In the genomic region with DNA sequence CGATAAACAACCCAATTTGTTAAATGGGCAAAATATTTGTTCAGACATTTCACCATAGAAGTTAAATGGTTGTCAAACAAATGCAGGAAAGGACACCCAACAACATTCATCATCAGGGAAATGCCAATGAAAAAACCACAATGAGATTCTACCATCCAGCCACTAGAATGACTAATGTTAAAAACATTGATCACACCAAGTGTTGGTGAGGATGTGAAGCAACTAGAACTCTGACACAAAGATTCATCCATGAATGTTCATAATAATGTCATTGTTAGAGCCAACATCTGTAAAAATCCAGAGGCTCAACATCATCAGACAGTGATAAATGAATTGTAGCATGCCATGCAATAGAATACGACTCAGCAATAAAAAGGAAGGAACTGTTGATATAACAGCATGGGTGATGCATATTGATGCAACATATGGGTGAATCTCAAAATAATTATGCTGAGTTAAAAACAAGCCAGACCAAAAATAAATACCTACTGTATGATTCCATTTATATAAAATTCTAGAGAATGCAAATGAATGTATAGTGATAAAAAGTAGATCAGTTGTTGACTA, we compare ENCODE assay signal across 17 cellular contexts. TPM values are rescaled to one million over a fixed set of nuclear protein-coding genes. Genes with fewer than 3 reads are reported as not detected.
"Had no signal": no experiment of that assay in that cellular context is flagged by ENCODE, and none has a peak within 500 bp of the region (broad histone marks: within the 10 kb centered on the region; RNA-seq: fewer than 3 reads in every experiment).

No MANE protein-coding gene starts in this region.

- H2AFZ ChIP-seq: neural progenitor cell had no signal

- H3K9me3 ChIP-seq: psoas muscle, right lobe of liver had no signal

- H3K4me2 ChIP-seq: neural progenitor cell had no signal

- H3K4me3 ChIP-seq: lung, neural progenitor cell, psoas muscle, right lobe of liver had no signal

- ATAC-seq: left colon; psoas muscle; right lobe of liver; stimulated activated naive CD8-positive, alpha-beta T cell treated with anti-CD3 and anti-CD28 coated beads, Interleukin-15, Interleukin-2, amounts not matched to agents 100 U/mL and 50 U/mL, for 24 hours had no signal

- H3K27me3 ChIP-seq: neural progenitor cell, right lobe of liver had no signal

- H3K4me1 ChIP-seq: neural progenitor cell, psoas muscle, right lobe of liver had no signal

- H3K9ac ChIP-seq: neural progenitor cell had no signal

- H3K27ac ChIP-seq: neural progenitor cell, psoas muscle, right lobe of liver had no signal

- H3K36me3 ChIP-seq: neural progenitor cell, right lobe of liver had no signal

- DNase-seq: activated CD4-positive, alpha-beta T cell treated with anti-CD3 and anti-CD28 coated beads, Interleukin-2, amount 50 U/mL, for 4 hours; activated naive CD4-positive, alpha-beta T cell; activated naive CD8-positive, alpha-beta T cell treated with anti-CD3 and anti-CD28 coated beads, Interleukin-2, amount 10 ng/mL, durations not matched to agents 7 days and 5 days; activated T-cell treated with anti-CD3 and anti-CD28 coated beads for 4 hours; dermis blood vessel endothelial cell; erythroblast; glutamatergic neuron; left colon; midbrain; psoas muscle; stimulated activated naive CD8-positive, alpha-beta T cell treated with anti-CD3 and anti-CD28 coated beads, Interleukin-15, Interleukin-2, amounts not matched to agents 100 U/mL and 50 U/mL, for 24 hours; T-helper 9 cell; trophoblast cell had no signal

RNA-seq across cellular contexts. Expression of a gene that starts 55.9 kb away (rescaled TPM):
- total RNA-seq: activated naive CD8-positive, alpha-beta T cell treated with anti-CD3 and anti-CD28 coated beads, Interleukin-2, amount 10 ng/mL, durations not matched to agents 7 days and 5 days; left colon; osteocyte; right lobe of liver had no signal
